9 cellular contexts compared by ENCODE assay signal in genomic region chr7:7201583-7202374, GRCh38. TPM values are rescaled to one million over a fixed set of nuclear protein-coding genes. Genes with fewer than 3 reads are reported as not detected.
DNase-seq lines count a peak whose midpoint lies in the region; ATAC-seq lines count a peak whose summit lies in the region.
"Had no signal": no experiment of that assay in that cellular context is flagged by ENCODE, and none has a peak within 500 bp of the region (broad histone marks: within the 10 kb centered on the region; RNA-seq: fewer than 3 reads in every experiment).

No MANE protein-coding gene starts in this region.

- intact Hi-C loops in sciatic nerve (cut with DNase I) = no loop called here

- H3K4me3 Mint-ChIP-seq in T-cell = peak overlapping the region; percentile 49 to 74 (median 64)

- peaks cover 20% of the 10 kb centered on the region for H3K36me3 Mint-ChIP-seq in T-cell

- ATAC-seq in HG03060 (IDR thresholded peaks at IDR 0.05; ENCODE audit: low read depth, unreplicated experiment) (peak; percentile 58), T-cell (replicated peaks in 1 of 4) (peak; percentile 96 to 100 (median 98)), sciatic nerve (no peak)

- peak overlapping the region; percentile 87 to 90 for H3K27ac Mint-ChIP-seq in T-cell

- H3K9me3 Mint-ChIP-seq in T-cell = peaks cover 4 to 16% (median 6%) of the 10 kb centered on the region in 3 donors

- no peaks in the 10 kb centered on the region for H3K27me3 ChIP-seq in effector memory CD4-positive, alpha-beta T cell (replicated peaks; ENCODE audit: control insufficient read depth, insufficient read depth, low read length, poor library complexity, severe bottlenecking)

- H3K27me3 Mint-ChIP-seq in T-cell = no peaks in the 10 kb centered on the region

- peak overlapping the region; percentile 20 for H3K27ac ChIP-seq in effector memory CD4-positive, alpha-beta T cell (ENCODE audit: insufficient read depth, low read length, poor library complexity, severe bottlenecking)

- H3K4me1 Mint-ChIP-seq in T-cell = peaks cover 86 to 91% (median 90%) of the 10 kb centered on the region in 3 donors

- DNase-seq in SIG-M5 treated with dmso at 0.1 percent for 504 hours (lab: John Stamatoyannopoulos, UW; ENCODE audit: unreplicated experiment) (peak; percentile 30), SIG-M5 (lab: John Stamatoyannopoulos, UW) (no peak), T-cell (peak; percentile 6 to 54 (median 36)), NCI-H446 (lab: John Stamatoyannopoulos, UW) (no peak), sciatic nerve (ENCODE audit: low spot score) (no peak)
- DNase-seq in effector memory CD4-positive, alpha-beta T cell = peak in 2 of 3 donors; percentile 5 to 20
- DNase-seq in stimulated activated CD4-positive, alpha-beta T cell treated with anti-CD3 and anti-CD28 coated beads, Interleukin-1b, Interleukin-23, amount 100 ng/mL, for 48 hours = peak; percentile 18

- POLR2A ChIA-PET in T-cell (lab: Charles Lee) = interaction anchor here (0.6 to 0.7 kb wide), 2 partner anchors 8 to 438 kb away, joined by 3 read pairs; no protein-coding TSS in a partner anchor

- no peaks in the 10 kb centered on the region for H3K9me3 ChIP-seq in effector memory CD4-positive, alpha-beta T cell (ENCODE audit: control insufficient read depth, low read length)

- peaks cover 17% of the 10 kb centered on the region for H3K4me1 ChIP-seq in effector memory CD4-positive, alpha-beta T cell (ENCODE audit: control insufficient read depth, insufficient read depth, low read length, poor library complexity, severe bottlenecking)

- H3K36me3 ChIP-seq in effector memory CD4-positive, alpha-beta T cell (ENCODE audit: control insufficient read depth, insufficient read depth, low read length) = no peaks in the 10 kb centered on the region

- CTCF ChIA-PET in T-cell (lab: Charles Lee) = interaction anchor here in 1 of 2 donors (1.7 kb wide), 1 partner anchor 20 kb away, joined by 4 read pairs; the partner anchor contains the start of gene C1GALT1

- H3K4me3 ChIP-seq in effector memory CD4-positive, alpha-beta T cell (ENCODE audit: insufficient read depth, low read depth, low read length, poor library complexity, severe bottlenecking) = peak overlapping the region; percentile 26
- H3K4me3 ChIP-seq: skin epidermis had no signal

RNA-seq across cellular contexts. Expression of gene C1GALT1, which starts 19.4 kb away (rescaled TPM):
- total RNA-seq in T-cell (10 to 100 TPM; 32.9 to 45.0 (median 44.0) TPM), sciatic nerve (37.5 TPM)

Comparison
In these comparisons a context has a peak if more than half of its experiments do, and no peak if none do; other contexts are left out.
1. DNase-seq: peak in SIG-M5 treated with dmso at 0.1 percent for 504 hours (single experiment), T-cell (34 of 34), effector memory CD4-positive, alpha-beta T cell (2 of 3) and stimulated activated CD4-positive, alpha-beta T cell treated with anti-CD3 and anti-CD28 coated beads, Interleukin-1b, Interleukin-23, amount 100 ng/mL, for 48 hours (single experiment); none in SIG-M5 (single experiment), NCI-H446 (0 of 2) and sciatic nerve (single experiment).